Comparison of ENCODE assay signal across 21 cellular contexts in genomic region chr22:21064917-21065864, GRCh38. TPM values are rescaled to one million over a fixed set of nuclear protein-coding genes. Genes with fewer than 3 reads are reported as not detected.
"Had no signal": no experiment of that assay in that cellular context is flagged by ENCODE, and none has a peak within 500 bp of the region (broad histone marks: within the 10 kb centered on the region; RNA-seq: fewer than 3 reads in every experiment).

No MANE protein-coding gene starts in this region.

- H3K4me3 ChIP-seq: coronary artery, esophagus muscularis mucosa, lung, tibial artery had no signal

- ATAC-seq: activated T-helper 17 cell treated with anti-CD3 and anti-CD28 coated beads, Interleukin-2, amount 50 U/mL, for 72 hours; natural killer cell; stimulated activated naive CD8-positive, alpha-beta T cell treated with anti-CD3 and anti-CD28 coated beads, Interleukin-15, Interleukin-2, amounts not matched to agents 100 U/mL and 50 U/mL, for 24 hours; T-cell had no signal

- H3K9me3 ChIP-seq: esophagus muscularis mucosa, neutrophil, tibial artery had no signal

- FAIRE-seq: urothelium cell line had no signal

- H3K27ac ChIP-seq: coronary artery, esophagus muscularis mucosa, neutrophil, tibial artery had no signal

- H3K36me3 ChIP-seq: esophagus muscularis mucosa, neutrophil, tibial artery had no signal

- DNase-seq: activated B cell treated with CpG ODN at 0.5 μM for 24 hours; activated CD4-positive, alpha-beta memory T cell treated with anti-CD3 and anti-CD28 coated beads for 36 hours; activated CD4-positive, alpha-beta T cell treated with anti-CD3 and anti-CD28 coated beads for 4 hours; activated naive CD4-positive, alpha-beta T cell; activated naive CD8-positive, alpha-beta T cell treated with anti-CD3 and anti-CD28 coated beads for 36 hours; activated T-cell treated with anti-CD3 and anti-CD28 coated beads for 4 hours; effector CD4-positive, alpha-beta T cell; natural killer cell; stimulated activated CD4-positive, alpha-beta T cell treated with anti-CD3 and anti-CD28 coated beads, Interleukin-2, amount 100 ng/mL, for 24 hours; stimulated activated naive CD8-positive, alpha-beta T cell treated with anti-CD3 and anti-CD28 coated beads, Interleukin-15, Interleukin-2, amounts not matched to agents 100 U/mL and 50 U/mL, for 24 hours; substantia nigra; T-cell; tibial artery had no signal

- H3K4me1 ChIP-seq: esophagus muscularis mucosa, tibial artery had no signal

RNA-seq across cellular contexts. Expression of gene LRRC74B, which starts 19.4 kb away (rescaled TPM):
- total RNA-seq: activated B cell treated with CpG ODN at 0.5 μM for 24 hours; activated CD4-positive, alpha-beta memory T cell treated with anti-CD3 and anti-CD28 coated beads for 36 hours; activated naive CD8-positive, alpha-beta T cell treated with anti-CD3 and anti-CD28 coated beads for 36 hours; activated T-helper 17 cell treated with anti-CD3 and anti-CD28 coated beads, Interleukin-2, amount 50 U/mL, for 72 hours; esophagus muscularis mucosa; renal cortical epithelial cell; skeletal muscle tissue had no signal

RNA-seq across cellular contexts. Expression of gene SLC7A4, which starts 32.8 kb away (rescaled TPM):
- total RNA-seq: activated B cell treated with CpG ODN at 0.5 μM for 24 hours; activated CD4-positive, alpha-beta memory T cell treated with anti-CD3 and anti-CD28 coated beads for 36 hours; activated T-helper 17 cell treated with anti-CD3 and anti-CD28 coated beads, Interleukin-2, amount 50 U/mL, for 72 hours; natural killer cell had no signal

RNA-seq across cellular contexts. Expression of gene P2RX6, which starts 50.2 kb away (rescaled TPM):
- total RNA-seq: activated CD4-positive, alpha-beta memory T cell treated with anti-CD3 and anti-CD28 coated beads for 36 hours had no signal
